Comparison of ENCODE assay signal across 8 cellular contexts in genomic region chr11:13335319-13335718, GRCh38. TPM values are rescaled to one million over a fixed set of nuclear protein-coding genes. Genes with fewer than 3 reads are reported as not detected.
DNase-seq lines count a peak whose midpoint lies in the region.

No MANE protein-coding gene starts in this region.

- DNase-seq in DMS153 (lab: John Stamatoyannopoulos, UW) (peak; percentile 61), H4 (ENCODE audit: low spot score) (peak; percentile 79), NCI-H1092 (lab: John Stamatoyannopoulos, UW) (peak; percentile 27), SW480 (ENCODE audit: low spot score) (peak; percentile 75), hepatic stellate cell (ENCODE audit: low spot score) (peak; percentile 66), GOT3 (lab: John Stamatoyannopoulos, UW) (no peak)
- DNase-seq in activated naive CD8-positive, alpha-beta T cell treated with anti-CD3 and anti-CD28 coated beads, Interleukin-2, amount 50 U/mL, for 16 hours (ENCODE audit: low read depth, low spot score), result peak; percentile 27
- peak; percentile 59 for DNase-seq in stimulated activated CD4-positive, alpha-beta T cell treated with anti-CD3 and anti-CD28 coated beads, Interleukin-12 subunit alpha, Interleukin-12 subunit beta, amount 100 ng/mL, for 4 hours

RNA-seq across cellular contexts. Expression of gene BMAL1, which starts 57.7 kb away (rescaled TPM):
- 12.1 and 14.2 TPM in 2 replicates for total RNA-seq in H4 (2014; rRNA removed; shearing (Covaris generic))
